In the genomic region with DNA sequence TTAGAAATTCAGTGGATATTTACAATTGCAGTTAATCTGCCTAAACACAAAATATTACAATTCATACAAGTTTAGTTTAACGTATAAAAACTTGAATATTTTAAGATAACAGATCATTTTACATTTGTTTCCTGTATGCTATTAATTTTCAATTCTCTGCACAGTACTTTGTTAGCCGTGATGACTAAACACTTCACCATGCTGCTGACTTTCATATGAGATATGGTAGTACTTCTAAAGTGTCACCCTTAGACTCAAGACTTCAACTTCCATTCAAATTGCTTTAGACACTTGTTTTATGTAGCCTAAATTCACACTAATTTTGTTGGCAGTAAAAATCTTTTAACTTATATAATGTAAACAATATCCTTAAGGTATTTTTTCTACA, we compare ENCODE assay signal across 10 cellular contexts.
DNase-seq lines count a peak whose midpoint lies in the region; ATAC-seq and TF ChIP-seq lines count a peak whose summit lies in the region.
"Had no signal": no experiment of that assay in that cellular context is flagged by ENCODE, and none has a peak within 500 bp of the region (broad histone marks: within the 10 kb centered on the region; RNA-seq: fewer than 3 reads in every experiment).

No MANE protein-coding gene starts in this region.

- TF ChIP-seq CTCF in astrocyte of the spinal cord (IDR thresholded peaks at IDR 0.05; ENCODE audit: low read depth, low read length) (no peak), retinal pigment epithelial cell (conservative IDR thresholded peaks at IDR 0.05; ENCODE audit: low read depth, low read length) (no peak), colonic mucosa (IDR thresholded peaks at IDR 0.05) (no peak), WTC11 (IDR thresholded peaks at IDR 0.05) (no peak), neural progenitor cell (IDR thresholded peaks at IDR 0.05) (no peak), spleen (IDR thresholded peaks at IDR 0.05 in 8 of 11, conservative IDR thresholded peaks at IDR 0.05 in 3 of 11) (no peak)

- H3K36me3 ChIP-seq in colonic mucosa = no peaks in the 10 kb centered on the region
- no peaks in the 10 kb centered on the region for H3K36me3 ChIP-seq in neural progenitor cell
- H3K36me3 ChIP-seq in spleen = no peaks in the 10 kb centered on the region

- no peaks in the 10 kb centered on the region for H4K20me1 ChIP-seq in neural progenitor cell (ENCODE audit: low read depth)

- no peak overlapping the region for H2AFZ ChIP-seq in neural progenitor cell (replicated peaks)

- intact Hi-C loops in colonic mucosa (cut with DNase I) (no loop called here), spleen (cut with DNase I; ENCODE audit: low total_unique reads) (no loop called here)

- H3K36me3 Mint-ChIP-seq in WTC11 (no peaks in the 10 kb centered on the region), neural progenitor cell (no peaks in the 10 kb centered on the region)

- TF ChIP-seq POLR2A in spleen (IDR thresholded peaks at IDR 0.05) = no peak

- ATAC-seq in GM18907 (IDR thresholded peaks at IDR 0.05; ENCODE audit: unreplicated experiment) (peak; percentile 69), HG03565 (IDR thresholded peaks at IDR 0.05; ENCODE audit: unreplicated experiment) (peak; percentile 45), WTC11 (no peak)

- no peak overlapping the region for H3K4me3 Mint-ChIP-seq in WTC11
- no peak overlapping the region for H3K4me3 Mint-ChIP-seq in neural progenitor cell
- H3K4me3 Mint-ChIP-seq: activated T-helper 1 cell treated with anti-CD3 and anti-CD28 coated beads, Interleukin-12 subunit alpha, Interleukin-12 subunit beta, Interleukin-2, Interleukin-4 antibody, amounts not matched to agents 30 ng/mL and 10 ng/mL and 1 ng/mL, durations not matched to agents 14 hours and 24 hours and 36 hours had no signal

- H3K27ac Mint-ChIP-seq in WTC11 = no peak overlapping the region
- H3K27ac Mint-ChIP-seq in neural progenitor cell = no peak overlapping the region
- H3K27ac Mint-ChIP-seq: activated T-helper 1 cell treated with anti-CD3 and anti-CD28 coated beads, Interleukin-12 subunit alpha, Interleukin-12 subunit beta, Interleukin-2, Interleukin-4 antibody, amounts not matched to agents 30 ng/mL and 10 ng/mL and 1 ng/mL, durations not matched to agents 14 hours and 24 hours and 36 hours had no signal

- POLR2A ChIA-PET in WTC11 (lab: Charles Lee) = no interaction called here

- H3K9me3 Mint-ChIP-seq in WTC11 (peaks cover 10% of the 10 kb centered on the region), neural progenitor cell (peaks cover 5% of the 10 kb centered on the region)

- no peaks in the 10 kb centered on the region for H3F3A ChIP-seq in neural progenitor cell (ENCODE audit: low read depth)

- H3K27me3 ChIP-seq in colonic mucosa = no peaks in the 10 kb centered on the region
- H3K27me3 ChIP-seq in neural progenitor cell = no peaks in the 10 kb centered on the region
- no peaks in the 10 kb centered on the region for H3K27me3 ChIP-seq in spleen (replicated peaks in 1 of 7)

- no peaks in the 10 kb centered on the region for H3K4me1 ChIP-seq in colonic mucosa
- H3K4me1 ChIP-seq in neural progenitor cell = no peaks in the 10 kb centered on the region
- H3K4me1 ChIP-seq in spleen = no peaks in the 10 kb centered on the region

- H3K4me1 Mint-ChIP-seq in WTC11 = peaks cover 6% of the 10 kb centered on the region
- H3K4me1 Mint-ChIP-seq in neural progenitor cell = no peaks in the 10 kb centered on the region

- H3K4me3 ChIP-seq in astrocyte of the spinal cord (ENCODE audit: low read depth, low read length) = no peak overlapping the region
- no peak overlapping the region for H3K4me3 ChIP-seq in retinal pigment epithelial cell (ENCODE audit: low read length)
- no peak overlapping the region for H3K4me3 ChIP-seq in colonic mucosa
- H3K4me3 ChIP-seq in neural progenitor cell = no peak overlapping the region
- H3K4me3 ChIP-seq in spleen = no peak overlapping the region

- in situ Hi-C loops in astrocyte of the spinal cord (cut with HindIII; ENCODE audit: low sequenced_read_pairs) = no loop called here

- no peaks in the 10 kb centered on the region for H3K27me3 Mint-ChIP-seq in WTC11 (ENCODE audit: low read depth)
- no peaks in the 10 kb centered on the region for H3K27me3 Mint-ChIP-seq in neural progenitor cell (ENCODE audit: insufficient read depth, low read depth)

- H3K9me3 ChIP-seq in colonic mucosa (no peaks in the 10 kb centered on the region), neural progenitor cell (ENCODE audit: low read depth) (no peaks in the 10 kb centered on the region), spleen (peaks cover 0 to 3% (median 0%) of the 10 kb centered on the region in 8 donors)

- CTCF ChIA-PET in WTC11 (lab: Charles Lee) = no interaction called here

- DNase-seq in astrocyte of the spinal cord (ENCODE audit: low read depth, low spot score) (peak; percentile 67), retinal pigment epithelial cell (ENCODE audit: low read depth) (peak; percentile 30), colonic mucosa (no peak), WTC11 (ENCODE audit: low spot score) (no peak), neural progenitor cell (ENCODE audit: low spot score) (no peak), spleen (no peak)
- DNase-seq: NCI-H146 had no signal

- H3K4me2 ChIP-seq in neural progenitor cell = no peak overlapping the region

- 20 to 33% (median 26%) methylated on average over 2 of the region's 2 CpGs for WGBS in spleen, 5 donors

- H3K27ac ChIP-seq in colonic mucosa (no peak overlapping the region), neural progenitor cell (no peak overlapping the region), spleen (no peak overlapping the region)

- H3K9ac ChIP-seq in colonic mucosa (ENCODE audit: low read depth in 2 of 2, low read length in 2 of 2) (no peak overlapping the region), neural progenitor cell (no peak overlapping the region)

- H3K79me2 ChIP-seq in neural progenitor cell (ENCODE audit: low read depth) = no peaks in the 10 kb centered on the region

TF ChIP-seq in WTC11, 78 proteins besides CTCF, POLR2A, EP300 and RAD21:
- TF ChIP-seq, protein P1, sequence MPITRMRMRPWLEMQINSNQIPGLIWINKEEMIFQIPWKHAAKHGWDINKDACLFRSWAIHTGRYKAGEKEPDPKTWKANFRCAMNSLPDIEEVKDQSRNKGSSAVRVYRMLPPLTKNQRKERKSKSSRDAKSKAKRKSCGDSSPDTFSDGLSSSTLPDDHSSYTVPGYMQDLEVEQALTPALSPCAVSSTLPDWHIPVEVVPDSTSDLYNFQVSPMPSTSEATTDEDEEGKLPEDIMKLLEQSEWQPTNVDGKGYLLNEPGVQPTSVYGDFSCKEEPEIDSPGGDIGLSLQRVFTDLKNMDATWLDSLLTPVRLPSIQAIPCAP (CRISPR knock-in tag; IDR thresholded peaks at IDR 0.05) = no peak
- TF ChIP-seq KAT7 (CRISPR knock-in tag; IDR thresholded peaks at IDR 0.05; ENCODE audit: borderline replicate concordance) (no peak), FOXK1 (CRISPR knock-in tag; IDR thresholded peaks at IDR 0.05) (no peak), PRRX2 (CRISPR knock-in tag; IDR thresholded peaks at IDR 0.05) (no peak)

Comparison
In these comparisons a context has a peak if more than half of its experiments do, and no peak if none do; other contexts are left out.
1. DNase-seq: peak in astrocyte of the spinal cord (single experiment) and retinal pigment epithelial cell (single experiment); none in colonic mucosa (single experiment), WTC11 (single experiment), neural progenitor cell (single experiment) and spleen (single experiment).